In the genomic region with DNA sequence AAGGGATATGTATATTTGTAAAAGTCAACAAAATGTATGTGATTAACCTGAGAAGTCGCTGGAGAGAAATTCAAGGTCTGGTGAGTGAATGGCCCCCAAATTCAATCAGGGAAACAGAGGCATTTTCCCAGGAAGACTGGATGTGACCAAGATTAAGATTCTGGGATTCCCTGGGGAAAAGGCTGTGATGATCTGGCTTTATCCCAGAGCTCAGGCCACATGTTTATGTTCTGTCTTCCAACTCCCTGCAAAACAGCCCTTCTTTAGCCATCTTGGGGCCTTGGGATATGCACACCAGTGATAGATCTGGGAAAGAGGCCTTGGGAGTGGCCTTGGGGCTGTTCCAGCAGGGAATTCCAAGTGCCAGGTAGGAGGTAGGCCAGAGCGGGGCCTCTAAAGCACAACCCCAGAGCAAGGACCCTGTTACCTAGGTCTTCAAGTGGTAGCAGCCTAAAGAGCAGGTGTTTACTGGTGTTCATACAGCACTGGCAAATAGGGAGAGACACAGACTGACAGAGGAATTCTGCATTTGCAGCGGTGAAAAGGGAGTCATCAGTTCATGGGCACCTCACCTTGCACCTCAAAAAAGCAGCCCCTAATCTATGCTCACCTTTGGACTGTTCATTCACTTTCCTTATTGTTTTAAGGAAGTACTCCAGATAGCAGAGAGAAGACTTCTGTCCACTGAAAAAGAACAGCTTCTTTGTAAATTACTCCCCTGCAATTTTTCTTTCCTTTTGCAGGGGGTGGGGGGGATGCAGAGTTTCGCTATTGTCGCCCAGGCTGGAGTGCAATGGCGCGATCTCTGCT, we compare ENCODE assay signal across 12 cellular contexts.
"Had no signal": no experiment of that assay in that cellular context is flagged by ENCODE, and none has a peak within 500 bp of the region (broad histone marks: within the 10 kb centered on the region; RNA-seq: fewer than 3 reads in every experiment).

No MANE protein-coding gene starts in this region.

- H3K9me3 ChIP-seq: adrenal gland, pancreas had no signal

- H3K4me1 ChIP-seq: adrenal gland, pancreas had no signal

- DNase-seq: activated CD4-positive, alpha-beta memory T cell treated with anti-CD3 and anti-CD28 coated beads for 36 hours; activated CD4-positive, alpha-beta T cell treated with anti-CD3 and anti-CD28 coated beads for 1 hour; activated effector memory CD4-positive, alpha-beta T cell treated with anti-CD3 and anti-CD28 coated beads, Interleukin-2, amount 50 U/mL, for 16 hours; activated T-cell treated with anti-CD3 and anti-CD28 coated beads, Interleukin-2, amount 50 U/mL, for 4 hours; adrenal gland; kidney; left ventricle myocardium superior; pancreas; stimulated activated CD4-positive, alpha-beta T cell treated with anti-CD3 and anti-CD28 coated beads, Interleukin-2, amount 100 ng/mL, for 48 hours had no signal

- H3K4me3 ChIP-seq: adrenal gland, pancreas had no signal

- H3K36me3 ChIP-seq: adrenal gland, pancreas had no signal

- ATAC-seq: activated T-cell treated with anti-CD3 and anti-CD28 coated beads, Interleukin-2, amount 50 U/mL, for 4 hours; left ventricle myocardium superior; pancreas; stimulated activated memory B cell treated with anti-CD40 and anti-IgM and Interleukin-4, amounts not matched to agents 10 μg/mL and 1 μg/mL and 100 μg/mL, for 72 hours had no signal

- H3K27ac ChIP-seq: adrenal gland, pancreas had no signal

- FAIRE-seq: endometrium, kidney, pancreas, urothelium cell line had no signal

- H3K27me3 ChIP-seq: adrenal gland, pancreas had no signal
